Comparison of ENCODE assay signal across 1 cellular context in genomic region chr10:104260775-104261115, GRCh38.
TF ChIP-seq lines count a peak whose summit lies in the region.

No MANE protein-coding gene starts in this region.

TF ChIP-seq in endothelial cell of umbilical vein, 7 proteins besides CTCF, POLR2A, EP300 and RAD21:
- TF ChIP-seq FOS (IDR thresholded peaks at IDR 0.05; ENCODE audit: borderline replicate concordance, insufficient read depth, low read length) (peak; percentile 89), JUN (IDR thresholded peaks at IDR 0.05; ENCODE audit: borderline replicate concordance, insufficient read depth, insufficient read length, low read depth) (peak; percentile 92), MYC (IDR thresholded peaks at IDR 0.05; ENCODE audit: low read depth, low read length) (no peak), POLR2AphosphoS5 (IDR thresholded peaks at IDR 0.05; ENCODE audit: insufficient read depth, low read depth, low read length) (peak; percentile 17), GATA2 (IDR thresholded peaks at IDR 0.05; ENCODE audit: insufficient read depth, insufficient read length, low read depth, low read length) (no peak), MAX (IDR thresholded peaks at IDR 0.05; ENCODE audit: insufficient read depth, insufficient read length) (no peak), EZH2 (IDR thresholded peaks at IDR 0.05; ENCODE audit: borderline replicate concordance, low read depth, low read length, severe bottlenecking) (no peak)
